In genomic region chr9:127854169-127854833, GRCh38 we compare ENCODE assay signal across 8 cellular contexts. TPM values are rescaled to one million over a fixed set of nuclear protein-coding genes. Genes with fewer than 3 reads are reported as not detected.
A peak's percentile ranks its signal among the peaks of the same experiment; 100 is the strongest.
DNase-seq lines count a peak whose midpoint lies in the region; ATAC-seq and TF ChIP-seq lines count a peak whose summit lies in the region.

Gene ENG, minus strand, starts transcription at chr9:127854658. Its CDS starts 303 bp downstream, at chr9:127854355.

- CTCF ChIA-PET in activated CD8-positive, alpha-beta T cell treated with anti-CD3 and anti-CD28 coated beads for 36 hours (lab: Charles Lee), result interaction anchor here (1.0 to 9.2 kb wide), 5 partner anchors 7 to 119 kb away, joined by 3 to 107 read pairs (median 6); partner anchors contain the start of genes ST6GALNAC4 and TOR2A

- H3K4me3 Mint-ChIP-seq in activated T-cell treated with anti-CD3 and anti-CD28 coated beads, Interleukin-2, amount 50 U/mL, for 4 hours, result peak within 1 kb of the TSS; percentile 86
- H3K4me3 Mint-ChIP-seq in activated CD8-positive, alpha-beta T cell treated with anti-CD3 and anti-CD28 coated beads for 36 hours, result peak within 1 kb of the TSS; percentile 82
- H3K4me3 Mint-ChIP-seq in nephron progenitor cell, result no peak within 1 kb of the TSS

- H3K4me3 ChIP-seq in fibroblast of pulmonary artery (replicated peaks; ENCODE audit: low read depth, low read length), result peak within 1 kb of the TSS; percentile 73

- TF ChIP-seq CTCF in activated CD8-positive, alpha-beta T cell treated with anti-CD3 and anti-CD28 coated beads for 36 hours (IDR thresholded peaks at IDR 0.05), result no peak
- TF ChIP-seq CTCF in fibroblast of pulmonary artery (IDR thresholded peaks at IDR 0.05; ENCODE audit: low read length, missing control alignments) (no peak), nephron progenitor cell (IDR thresholded peaks at IDR 0.05) (no peak)

- peak; percentile 60 to 73 for ATAC-seq in activated T-cell treated with anti-CD3 and anti-CD28 coated beads, Interleukin-2, amount 50 U/mL, for 4 hours
- ATAC-seq in activated CD8-positive, alpha-beta T cell treated with anti-CD3 and anti-CD28 coated beads for 36 hours, result peak; percentile 72
- ATAC-seq in GM18858 (IDR thresholded peaks at IDR 0.05; ENCODE audit: unreplicated experiment) (no peak), HG02870 (IDR thresholded peaks at IDR 0.05; ENCODE audit: unreplicated experiment) (no peak)

- POLR2A ChIA-PET in activated CD8-positive, alpha-beta T cell treated with anti-CD3 and anti-CD28 coated beads for 36 hours (lab: Charles Lee), result interaction anchor here (0.7 to 2.8 kb wide), 6 partner anchors 8 to 284 kb away, joined by 3 to 9 read pairs (median 4); partner anchors contain the start of gene CDK9

- peaks cover 31% of the 10 kb centered on the region for H3K4me1 Mint-ChIP-seq in activated T-cell treated with anti-CD3 and anti-CD28 coated beads, Interleukin-2, amount 50 U/mL, for 4 hours (ENCODE audit: low read depth)
- H3K4me1 Mint-ChIP-seq in activated CD8-positive, alpha-beta T cell treated with anti-CD3 and anti-CD28 coated beads for 36 hours (ENCODE audit: low read depth), result peaks cover 22% of the 10 kb centered on the region
- H3K4me1 Mint-ChIP-seq in nephron progenitor cell, result peaks cover 51% of the 10 kb centered on the region

- H3K9me3 Mint-ChIP-seq in activated T-cell treated with anti-CD3 and anti-CD28 coated beads, Interleukin-2, amount 50 U/mL, for 4 hours, result peaks cover 3% of the 10 kb centered on the region
- peaks cover 2% of the 10 kb centered on the region for H3K9me3 Mint-ChIP-seq in activated CD8-positive, alpha-beta T cell treated with anti-CD3 and anti-CD28 coated beads for 36 hours
- peaks cover 7% of the 10 kb centered on the region for H3K9me3 Mint-ChIP-seq in nephron progenitor cell

- intact Hi-C loops in activated CD8-positive, alpha-beta T cell treated with anti-CD3 and anti-CD28 coated beads for 36 hours (cut with micrococcal nuclease), result no loop called here

- no peaks in the 10 kb centered on the region for H3K27me3 Mint-ChIP-seq in activated T-cell treated with anti-CD3 and anti-CD28 coated beads, Interleukin-2, amount 50 U/mL, for 4 hours (ENCODE audit: low read depth)
- H3K27me3 Mint-ChIP-seq in activated CD8-positive, alpha-beta T cell treated with anti-CD3 and anti-CD28 coated beads for 36 hours, result no peaks in the 10 kb centered on the region
- H3K27me3 Mint-ChIP-seq in nephron progenitor cell (ENCODE audit: low read depth, poor library complexity), result no peaks in the 10 kb centered on the region

- H3K27ac Mint-ChIP-seq in activated CD8-positive, alpha-beta T cell treated with anti-CD3 and anti-CD28 coated beads for 36 hours, result peak within 1 kb of the TSS; percentile 83
- H3K27ac Mint-ChIP-seq in nephron progenitor cell, result no peak within 1 kb of the TSS

- DNase-seq in activated T-cell treated with anti-CD3 and anti-CD28 coated beads, Interleukin-2, amount 50 U/mL, for 4 hours, result no peak
- DNase-seq in activated T-cell treated with anti-CD3 and anti-CD28 coated beads for 4 hours, result no peak
- peak; percentile 38 for DNase-seq in activated CD8-positive, alpha-beta T cell treated with anti-CD3 and anti-CD28 coated beads for 36 hours
- peak; percentile 65 for DNase-seq in fibroblast of pulmonary artery (ENCODE audit: low read depth)
- peak; percentile 44 for DNase-seq in nephron progenitor cell
- DNase-seq in NCI-H2081 treated with DMSO at 0.1 percent for 48 hours (lab: John Stamatoyannopoulos, UW), result no peak

- H3K36me3 Mint-ChIP-seq in activated T-cell treated with anti-CD3 and anti-CD28 coated beads, Interleukin-2, amount 50 U/mL, for 4 hours (ENCODE audit: insufficient read depth), result peaks cover 7% of the 10 kb centered on the region
- H3K36me3 Mint-ChIP-seq in activated CD8-positive, alpha-beta T cell treated with anti-CD3 and anti-CD28 coated beads for 36 hours (ENCODE audit: low read depth), result peaks cover 12% of the 10 kb centered on the region
- H3K36me3 Mint-ChIP-seq in nephron progenitor cell (ENCODE audit: low read depth), result peaks cover 2% of the 10 kb centered on the region

RNA-seq across cellular contexts. Expression of gene ENG, which starts in this region (rescaled TPM):
- 10 to 100 TPM; 10.7 to 20.3 (median 14.8) TPM for total RNA-seq in activated T-cell treated with anti-CD3 and anti-CD28 coated beads, Interleukin-2, amount 50 U/mL, for 4 hours
- total RNA-seq in activated CD8-positive, alpha-beta T cell treated with anti-CD3 and anti-CD28 coated beads for 36 hours, result 10 to 100 TPM; 14.2 to 15.0 TPM

Comparison
In these comparisons a context has a peak if more than half of its experiments do, and no peak if none do; other contexts are left out.
1. ATAC-seq: peak in activated T-cell treated with anti-CD3 and anti-CD28 coated beads, Interleukin-2, amount 50 U/mL, for 4 hours (2 of 2) and activated CD8-positive, alpha-beta T cell treated with anti-CD3 and anti-CD28 coated beads for 36 hours (single experiment); none in GM18858 (single experiment) and HG02870 (single experiment).
2. DNase-seq: peak in activated CD8-positive, alpha-beta T cell treated with anti-CD3 and anti-CD28 coated beads for 36 hours (single experiment), fibroblast of pulmonary artery (single experiment) and nephron progenitor cell (single experiment); none in activated T-cell treated with anti-CD3 and anti-CD28 coated beads, Interleukin-2, amount 50 U/mL, for 4 hours (single experiment), activated T-cell treated with anti-CD3 and anti-CD28 coated beads for 4 hours (single experiment) and NCI-H2081 treated with DMSO at 0.1 percent for 48 hours (single experiment).